In genomic region chr18:44900627-44901026, GRCh38 we compare ENCODE assay signal across 19 cellular contexts.
DNase-seq lines count a peak whose midpoint lies in the region; ATAC-seq and TF ChIP-seq lines count a peak whose summit lies in the region.
"Had no signal": no experiment of that assay in that cellular context is flagged by ENCODE, and none has a peak within 500 bp of the region (broad histone marks: within the 10 kb centered on the region; RNA-seq: fewer than 3 reads in every experiment).

No MANE protein-coding gene starts in this region.

- 0 out of 22 replicates have a peak, but pooled peaks cover 0 to 3% (median 0%) of the 10 kb centered on the region in 11 experiments for H3K36me3 ChIP-seq in BLaER1 treated with 17β-estradiol and CSF1 and Interleukin-3, amounts not matched to agents 10 nM and 100 nM
- no peaks in the 10 kb centered on the region for H3K36me3 ChIP-seq in PC-3 (ENCODE audit: low read depth, low read length)

- intact Hi-C loops in PC-3 (cut with micrococcal nuclease) = loop anchor here (5.0 kb wide), 1 partner anchor 127 kb away; no protein-coding TSS in a partner anchor

- BruUV-seq in PC-3 (replicated peaks; lab: Mats Ljungman, UMichigan) = no TSS peak

- no peak overlapping the region for H3K4me3 Mint-ChIP-seq in stimulated activated memory B cell treated with anti-CD40 and anti-IgM and Interleukin-4, amounts not matched to agents 10 μg/mL and 1 μg/mL and 100 μg/mL, for 72 hours
- H3K4me3 Mint-ChIP-seq: CD14-positive monocyte, H9 had no signal

- H3K4me3 ChIP-seq in BLaER1 treated with 17β-estradiol and CSF1 and Interleukin-3, amounts not matched to agents 10 nM and 100 nM = no peak overlapping the region
- no peak overlapping the region for H3K4me3 ChIP-seq in PC-3 (ENCODE audit: low read length)

- ATAC-seq in PC-3 = peak; percentile 70
- ATAC-seq in stimulated activated memory B cell treated with anti-CD40 and anti-IgM and Interleukin-4, amounts not matched to agents 10 μg/mL and 1 μg/mL and 100 μg/mL, for 72 hours = no peak
- no peak for ATAC-seq in HG03469 (IDR thresholded peaks at IDR 0.05; ENCODE audit: unreplicated experiment)
- ATAC-seq: SK-N-SH treated with all-trans-retinoic acid at 6 μM for 48 hours had no signal

- H3K4me2 ChIP-seq in BLaER1 treated with 17β-estradiol and CSF1 and Interleukin-3, amounts not matched to agents 10 nM and 100 nM = peak overlapping the region in 10 of 11 experiments; percentile 9 to 64 (median 40); a peak in 14 of 22 replicates
- H3K4me2 ChIP-seq in PC-3 (ENCODE audit: low read length) = no peak overlapping the region
- H3K4me2 ChIP-seq: KMS-11 had no signal

- H3K27me3 ChIP-seq in BLaER1 treated with 17β-estradiol and CSF1 and Interleukin-3, amounts not matched to agents 10 nM and 100 nM = no peaks in the 10 kb centered on the region
- H3K27me3 ChIP-seq in PC-3 (ENCODE audit: low read length) = no peaks in the 10 kb centered on the region

- no peaks in the 10 kb centered on the region for H3K9me3 Mint-ChIP-seq in stimulated activated memory B cell treated with anti-CD40 and anti-IgM and Interleukin-4, amounts not matched to agents 10 μg/mL and 1 μg/mL and 100 μg/mL, for 72 hours
- H3K9me3 Mint-ChIP-seq: H9 had no signal

- peaks cover 4 to 11% (median 6%) of the 10 kb centered on the region in 10 experiments; a peak in 16 of 20 replicates for H3K4me1 ChIP-seq in BLaER1 treated with 17β-estradiol and CSF1 and Interleukin-3, amounts not matched to agents 10 nM and 100 nM
- peaks cover 5% of the 10 kb centered on the region for H3K4me1 ChIP-seq in PC-3 (ENCODE audit: insufficient read depth, low read length)

- no peaks in the 10 kb centered on the region for H3K9me2 ChIP-seq in PC-3 (replicated peaks; ENCODE audit: low read length)

- H3K27ac ChIP-seq in BLaER1 treated with 17β-estradiol and CSF1 and Interleukin-3, amounts not matched to agents 10 nM and 100 nM = no peak overlapping the region
- no peak overlapping the region for H3K27ac ChIP-seq in PC-3 (ENCODE audit: low read length)
- peak overlapping the region; percentile 33 for H3K27ac ChIP-seq in epithelial cell of prostate
- H3K27ac ChIP-seq: KMS-11 had no signal

- DNase-seq in PC-3 (peak; percentile 26), epithelial cell of prostate (ENCODE audit: low read depth, low spot score) (no peak), DMS153 (lab: John Stamatoyannopoulos, UW) (no peak)
- no peak for DNase-seq in stimulated activated CD4-positive, alpha-beta T cell treated with anti-CD3 and anti-CD28 coated beads, Interleukin-2, amount 100 ng/mL, for 24 hours
- DNase-seq: DMS 273 treated with DMSO at 0.1 percent for 48 hours; H9; NCI-H1048; NCI-H1436 treated with DMSO at 0.1 percent for 48 hours; NCI-H2029; NCI-H446; NCI-H748 treated with DMSO at 0.1 percent for 48 hours; NK-92 treated with Interleukin-12 subunit alpha and Interleukin-12 subunit beta, amount 100 ng/mL, for 24 hours; SHP77 treated with DMSO at 0.1 percent for 48 hours had no signal

- peaks cover 44% of the 10 kb centered on the region for H3K4me1 Mint-ChIP-seq in stimulated activated memory B cell treated with anti-CD40 and anti-IgM and Interleukin-4, amounts not matched to agents 10 μg/mL and 1 μg/mL and 100 μg/mL, for 72 hours

- peaks cover 38% of the 10 kb centered on the region for H3K36me3 Mint-ChIP-seq in stimulated activated memory B cell treated with anti-CD40 and anti-IgM and Interleukin-4, amounts not matched to agents 10 μg/mL and 1 μg/mL and 100 μg/mL, for 72 hours
- H3K36me3 Mint-ChIP-seq: CD14-positive monocyte had no signal

- H3K9ac ChIP-seq in BLaER1 treated with 17β-estradiol and CSF1 and Interleukin-3, amounts not matched to agents 10 nM and 100 nM = no peak overlapping the region
- H3K9ac ChIP-seq in PC-3 (ENCODE audit: low read length) = no peak overlapping the region
- H3K9ac ChIP-seq: KMS-11 had no signal

- POLR2A ChIA-PET in PC-3 (lab: Charles Lee; ENCODE audit: unreplicated experiment) = no interaction called here

- no peaks in the 10 kb centered on the region for H3F3A ChIP-seq in PC-3 (ENCODE audit: low read length, unreplicated experiment)

- peak overlapping the region; percentile 58 for H3K27ac Mint-ChIP-seq in stimulated activated memory B cell treated with anti-CD40 and anti-IgM and Interleukin-4, amounts not matched to agents 10 μg/mL and 1 μg/mL and 100 μg/mL, for 72 hours
- H3K27ac Mint-ChIP-seq: CD14-positive monocyte, H9 had no signal

- peaks cover 0 to 9% (median 0%) of the 10 kb centered on the region in 11 experiments; a peak in 4 of 22 replicates for H3K9me3 ChIP-seq in BLaER1 treated with 17β-estradiol and CSF1 and Interleukin-3, amounts not matched to agents 10 nM and 100 nM (replicated peaks in 1 of 11)
- no peaks in the 10 kb centered on the region for H3K9me3 ChIP-seq in PC-3 (ENCODE audit: low read length)

- H4K20me1 ChIP-seq in BLaER1 treated with 17β-estradiol and CSF1 and Interleukin-3, amounts not matched to agents 10 nM and 100 nM = no peaks in the 10 kb centered on the region
- no peaks in the 10 kb centered on the region for H4K20me1 ChIP-seq in PC-3 (ENCODE audit: low read length)

- TF ChIP-seq CTCF in PC-3 (conservative IDR thresholded peaks at IDR 0.05; ENCODE audit: low read depth, low read length) = no peak

- CTCF ChIA-PET in PC-3 (lab: Charles Lee) = interaction anchor here (1.0 kb wide), 1 partner anchor 312 kb away, joined by 3 read pairs; no protein-coding TSS in a partner anchor

- no peak overlapping the region for H2AFZ ChIP-seq in PC-3 (ENCODE audit: low read length)

- no peaks in the 10 kb centered on the region for H3K79me2 ChIP-seq in PC-3 (ENCODE audit: low read length)

- no peaks in the 10 kb centered on the region for H3K27me3 Mint-ChIP-seq in stimulated activated memory B cell treated with anti-CD40 and anti-IgM and Interleukin-4, amounts not matched to agents 10 μg/mL and 1 μg/mL and 100 μg/mL, for 72 hours
